In the genomic region with DNA sequence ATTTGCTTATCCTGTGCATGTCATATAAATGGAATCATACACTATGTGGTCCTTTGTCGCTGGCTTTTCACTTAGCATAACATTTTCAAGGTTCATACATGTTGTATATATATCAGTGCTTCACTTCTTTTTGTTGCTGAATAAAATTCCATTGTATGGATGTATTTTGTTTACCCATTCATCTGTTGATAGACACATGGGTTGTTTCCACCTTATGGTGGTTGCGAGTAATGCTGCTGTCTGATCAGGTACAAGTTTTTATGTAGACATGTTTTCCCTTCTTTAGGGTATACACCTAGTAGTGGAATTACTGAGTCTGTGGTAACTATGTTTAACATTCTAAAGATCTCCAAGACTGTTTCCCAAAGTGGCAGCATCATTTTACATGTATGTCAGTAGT, we compare ENCODE assay signal across 25 cellular contexts.
"Had no signal": no experiment of that assay in that cellular context is flagged by ENCODE, and none has a peak within 500 bp of the region (broad histone marks: within the 10 kb centered on the region; RNA-seq: fewer than 3 reads in every experiment).

No MANE protein-coding gene starts in this region.

- H3K36me3 ChIP-seq: MG63 had no signal

- ATAC-seq: activated CD8-positive, alpha-beta memory T cell treated with anti-CD3 and anti-CD28 coated beads, Interleukin-2, amount 10 ng/mL, durations not matched to agents 7 days and 5 days; PC-3; T-helper 17 cell; WTC11 had no signal

- H3K4me3 ChIP-seq: MG63 had no signal

- H3K9me3 Mint-ChIP-seq: activated naive CD4-positive, alpha-beta T cell treated with anti-CD3 and anti-CD28 coated beads, Interleukin-2, amount 50 U/mL, for 24 hours; activated T-cell treated with anti-CD3 and anti-CD28 coated beads, Interleukin-2, amount 50 U/mL, for 24 hours; activated T-helper 1 cell treated with anti-CD3 and anti-CD28 coated beads, Interleukin-12 subunit alpha, Interleukin-12 subunit beta, Interleukin-2, Interleukin-4 antibody, amounts not matched to agents 30 ng/mL and 10 ng/mL and 1 ng/mL, durations not matched to agents 14 hours and 24 hours and 36 hours; WTC11 had no signal

- H3K9me3 ChIP-seq: MG63 had no signal

- H3K36me3 Mint-ChIP-seq: activated CD8-positive, alpha-beta memory T cell treated with anti-CD3 and anti-CD28 coated beads, Interleukin-2, amount 10 ng/mL, durations not matched to agents 7 days and 5 days; activated naive CD4-positive, alpha-beta T cell treated with anti-CD3 and anti-CD28 coated beads, Interleukin-2, amount 50 U/mL, for 24 hours; WTC11 had no signal

- H3K4me3 Mint-ChIP-seq: activated CD8-positive, alpha-beta memory T cell treated with anti-CD3 and anti-CD28 coated beads, Interleukin-2, amount 10 ng/mL, durations not matched to agents 7 days and 5 days; activated naive CD4-positive, alpha-beta T cell treated with anti-CD3 and anti-CD28 coated beads, Interleukin-2, amount 50 U/mL, for 24 hours; activated T-cell treated with anti-CD3 and anti-CD28 coated beads, Interleukin-2, amount 50 U/mL, for 24 hours; activated T-helper 1 cell treated with anti-CD3 and anti-CD28 coated beads, Interleukin-12 subunit alpha, Interleukin-12 subunit beta, Interleukin-2, Interleukin-4 antibody, amounts not matched to agents 30 ng/mL and 10 ng/mL and 1 ng/mL, durations not matched to agents 14 hours and 24 hours and 36 hours; T-helper 17 cell; WTC11 had no signal

- H3K27me3 ChIP-seq: MG63 had no signal

- H3K27ac Mint-ChIP-seq: activated CD8-positive, alpha-beta memory T cell treated with anti-CD3 and anti-CD28 coated beads, Interleukin-2, amount 10 ng/mL, durations not matched to agents 7 days and 5 days; activated naive CD4-positive, alpha-beta T cell treated with anti-CD3 and anti-CD28 coated beads, Interleukin-2, amount 50 U/mL, for 24 hours; activated T-cell treated with anti-CD3 and anti-CD28 coated beads, Interleukin-2, amount 50 U/mL, for 24 hours; activated T-helper 1 cell treated with anti-CD3 and anti-CD28 coated beads, Interleukin-12 subunit alpha, Interleukin-12 subunit beta, Interleukin-2, Interleukin-4 antibody, amounts not matched to agents 30 ng/mL and 10 ng/mL and 1 ng/mL, durations not matched to agents 14 hours and 24 hours and 36 hours; T-helper 17 cell; WTC11 had no signal

- DNase-seq: activated CD4-positive, alpha-beta T cell treated with anti-CD3 and anti-CD28 coated beads for 48 hours; activated CD4-positive, alpha-beta T cell treated with anti-CD3 and anti-CD28 coated beads, Interleukin-2, amount 50 U/mL, for 48 hours; activated CD4-positive, CD25-positive, alpha-beta regulatory T cell treated with anti-CD3 and anti-CD28 coated beads, Interleukin-2, amount 50 U/mL, for 72 hours; activated CD8-positive, alpha-beta memory T cell treated with anti-CD3 and anti-CD28 coated beads, Interleukin-2, amount 10 ng/mL, durations not matched to agents 7 days and 5 days; activated effector memory CD4-positive, alpha-beta T cell treated with Interleukin-2 at 50 U/mL for 16 hours; activated naive CD4-positive, alpha-beta T cell; activated T-cell treated with anti-CD3 and anti-CD28 coated beads, Interleukin-2, amount 50 U/mL, for 24 hours; aorta; central memory CD4-positive, alpha-beta T cell; Kasumi-1; MG63; MV-4-11; NCI-H1105; NCI-H1436; NCI-H187 treated with DMSO at 0.1 percent for 48 hours; NCI-H2081 treated with DMSO at 0.1 percent for 48 hours; NCI-H446; NCI-H524; PC-3; SHP77 treated with DMSO at 0.1 percent for 48 hours; T-helper 17 cell; T-helper 9 cell had no signal

- H3K4me1 Mint-ChIP-seq: activated naive CD4-positive, alpha-beta T cell treated with anti-CD3 and anti-CD28 coated beads, Interleukin-2, amount 50 U/mL, for 24 hours; WTC11 had no signal
